In genomic region chr3:12817341-12817705, GRCh38 we compare ENCODE assay signal across 15 cellular contexts. TPM values are rescaled to one million over a fixed set of nuclear protein-coding genes. Genes with fewer than 3 reads are reported as not detected.
"Had no signal": no experiment of that assay in that cellular context is flagged by ENCODE, and none has a peak within 500 bp of the region (broad histone marks: within the 10 kb centered on the region; RNA-seq: fewer than 3 reads in every experiment).

No MANE protein-coding gene starts in this region.

- H3K36me3 Mint-ChIP-seq: activated naive CD8-positive, alpha-beta T cell treated with anti-CD3 and anti-CD28 coated beads for 36 hours; stimulated activated memory B cell treated with anti-CD40 and anti-IgM and Interleukin-4, amounts not matched to agents 10 μg/mL and 1 μg/mL and 100 μg/mL, for 72 hours had no signal

- DNase-seq: activated CD4-positive, alpha-beta T cell treated with anti-CD3 and anti-CD28 coated beads, Interleukin-2, amount 10 ng/mL, durations not matched to agents 24 days and 14 days; activated CD4-positive, CD25-positive, alpha-beta regulatory T cell; activated CD8-positive, alpha-beta memory T cell treated with anti-CD3 and anti-CD28 coated beads for 24 hours; activated naive CD8-positive, alpha-beta T cell treated with anti-CD3 and anti-CD28 coated beads for 36 hours; aorta; dermis blood vessel endothelial cell; mesendoderm; stimulated activated CD4-positive, alpha-beta T cell treated with anti-CD3 and anti-CD28 coated beads, Interleukin-12 subunit alpha, Interleukin-12 subunit beta, amount 100 ng/mL, for 4 hours; stimulated activated CD4-positive, alpha-beta T cell treated with anti-CD3 and anti-CD28 coated beads, Interleukin-2, amount 100 ng/mL, for 24 hours; T-helper 2 cell had no signal

- H3K4me3 Mint-ChIP-seq: activated CD4-positive, alpha-beta T cell treated with anti-CD3 and anti-CD28 coated beads, Interleukin-2, amount 10 ng/mL, durations not matched to agents 24 days and 14 days; activated naive CD8-positive, alpha-beta T cell treated with anti-CD3 and anti-CD28 coated beads for 36 hours; stimulated activated memory B cell treated with anti-CD40 and anti-IgM and Interleukin-4, amounts not matched to agents 10 μg/mL and 1 μg/mL and 100 μg/mL, for 72 hours had no signal

- H3K27me3 Mint-ChIP-seq: activated CD4-positive, alpha-beta T cell treated with anti-CD3 and anti-CD28 coated beads, Interleukin-2, amount 10 ng/mL, durations not matched to agents 24 days and 14 days; activated naive CD8-positive, alpha-beta T cell treated with anti-CD3 and anti-CD28 coated beads for 36 hours; stimulated activated memory B cell treated with anti-CD40 and anti-IgM and Interleukin-4, amounts not matched to agents 10 μg/mL and 1 μg/mL and 100 μg/mL, for 72 hours had no signal

- H3K4me1 Mint-ChIP-seq: activated CD4-positive, alpha-beta T cell treated with anti-CD3 and anti-CD28 coated beads, Interleukin-2, amount 10 ng/mL, durations not matched to agents 24 days and 14 days; activated naive CD8-positive, alpha-beta T cell treated with anti-CD3 and anti-CD28 coated beads for 36 hours had no signal

- H3K27ac Mint-ChIP-seq: activated CD4-positive, alpha-beta T cell treated with anti-CD3 and anti-CD28 coated beads, Interleukin-2, amount 10 ng/mL, durations not matched to agents 24 days and 14 days; activated naive CD8-positive, alpha-beta T cell treated with anti-CD3 and anti-CD28 coated beads for 36 hours; stimulated activated memory B cell treated with anti-CD40 and anti-IgM and Interleukin-4, amounts not matched to agents 10 μg/mL and 1 μg/mL and 100 μg/mL, for 72 hours had no signal

- ATAC-seq: stimulated activated memory B cell treated with anti-CD40 and anti-IgM and Interleukin-4, amounts not matched to agents 10 μg/mL and 1 μg/mL and 100 μg/mL, for 72 hours had no signal

- H3K9me3 Mint-ChIP-seq: activated CD4-positive, alpha-beta T cell treated with anti-CD3 and anti-CD28 coated beads, Interleukin-2, amount 10 ng/mL, durations not matched to agents 24 days and 14 days; activated naive CD8-positive, alpha-beta T cell treated with anti-CD3 and anti-CD28 coated beads for 36 hours; stimulated activated memory B cell treated with anti-CD40 and anti-IgM and Interleukin-4, amounts not matched to agents 10 μg/mL and 1 μg/mL and 100 μg/mL, for 72 hours had no signal

RNA-seq across cellular contexts. Expression of gene TMEM40, which starts 58.3 kb away (rescaled TPM):
- total RNA-seq: activated CD4-positive, alpha-beta T cell treated with anti-CD3 and anti-CD28 coated beads, Interleukin-2, amount 10 ng/mL, durations not matched to agents 24 days and 14 days; activated naive CD8-positive, alpha-beta T cell treated with anti-CD3 and anti-CD28 coated beads for 36 hours; dermis blood vessel endothelial cell; frontal cortex; osteoblast; pulmonary artery endothelial cell had no signal
- polyA plus RNA-seq: neural cell had no signal
